Comparison of ENCODE assay signal across 9 cellular contexts in the genomic region with DNA sequence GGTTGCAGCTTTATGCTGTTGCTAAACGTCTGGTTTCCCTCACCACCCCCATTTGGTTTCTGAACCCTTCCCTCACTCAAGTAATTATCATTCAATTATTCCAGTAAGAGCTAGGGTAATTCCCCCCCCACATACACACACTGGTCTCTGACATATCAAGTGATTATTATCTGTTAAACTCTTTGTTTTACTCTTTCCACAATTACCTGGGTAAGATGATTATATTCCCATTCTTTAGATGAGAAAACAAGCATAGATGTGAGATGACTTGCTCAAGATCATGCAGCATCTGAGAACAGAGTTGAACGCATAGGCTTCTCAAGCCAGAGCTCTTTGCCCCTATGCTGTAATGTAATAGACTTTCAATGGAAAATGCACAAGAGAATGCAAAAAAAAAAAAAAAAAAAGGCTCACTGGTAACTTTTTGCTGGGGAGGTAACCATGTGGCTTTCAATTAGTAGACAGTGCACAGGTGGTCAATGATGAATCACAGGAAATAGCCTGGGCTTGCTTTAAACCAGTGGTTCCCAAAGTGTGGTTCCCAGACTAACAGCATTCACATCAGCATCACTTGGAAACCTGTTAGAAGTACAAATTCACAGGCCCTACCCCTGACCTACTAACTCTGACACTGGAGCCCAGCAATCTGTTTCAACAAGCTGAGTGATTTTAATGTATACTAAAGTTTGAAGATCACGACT.
DNase-seq lines count a peak whose midpoint lies in the region; ATAC-seq lines count a peak whose summit lies in the region.
"Had no signal": no experiment of that assay in that cellular context is flagged by ENCODE, and none has a peak within 500 bp of the region (broad histone marks: within the 10 kb centered on the region; RNA-seq: fewer than 3 reads in every experiment).

No MANE protein-coding gene starts in this region.

- H3K4me3 Mint-ChIP-seq in activated T-helper 1 cell treated with anti-CD3 and anti-CD28 coated beads, Interleukin-12 subunit alpha, Interleukin-12 subunit beta, Interleukin-2, Interleukin-4 antibody, amounts not matched to agents 30 ng/mL and 10 ng/mL and 1 ng/mL, durations not matched to agents 14 hours and 24 hours and 36 hours = no peak overlapping the region
- no peak overlapping the region for H3K4me3 Mint-ChIP-seq in naive thymus-derived CD4-positive, alpha-beta T cell
- H3K4me3 Mint-ChIP-seq: neural crest cell had no signal

- POLR2A ChIA-PET in naive thymus-derived CD4-positive, alpha-beta T cell (lab: Charles Lee) = interaction anchor here (0.7 to 1.3 kb wide), 2 partner anchors 87 to 174 kb away, joined by 3 read pairs; a partner anchor contains a TSS

- H3K4me3 ChIP-seq in naive thymus-derived CD4-positive, alpha-beta T cell (ENCODE audit: low read length) = no peak overlapping the region

- CTCF ChIA-PET in naive thymus-derived CD4-positive, alpha-beta T cell (lab: Charles Lee) = interaction anchor here (0.6 to 1.4 kb wide), 3 partner anchors 9 to 682 kb away, joined by 4 to 6 read pairs (median 4); no protein-coding TSS in a partner anchor

- peaks cover 34% of the 10 kb centered on the region for H3K4me1 Mint-ChIP-seq in activated T-helper 1 cell treated with anti-CD3 and anti-CD28 coated beads, Interleukin-12 subunit alpha, Interleukin-12 subunit beta, Interleukin-2, Interleukin-4 antibody, amounts not matched to agents 30 ng/mL and 10 ng/mL and 1 ng/mL, durations not matched to agents 14 hours and 24 hours and 36 hours (ENCODE audit: low read depth)
- H3K4me1 Mint-ChIP-seq in naive thymus-derived CD4-positive, alpha-beta T cell = peaks cover 0 to 23% (median 4%) of the 10 kb centered on the region in 7 donors

- H3K4me1 ChIP-seq in naive thymus-derived CD4-positive, alpha-beta T cell (ENCODE audit: control insufficient read depth in 2 of 2, insufficient read depth in 2 of 2, low read length in 2 of 2) = peaks cover 0 to 13% of the 10 kb centered on the region in 2 donors

- H3K27me3 ChIP-seq in naive thymus-derived CD4-positive, alpha-beta T cell (ENCODE audit: control insufficient read depth in 2 of 2, insufficient read depth in 2 of 2, low read length in 2 of 2) = no peaks in the 10 kb centered on the region

- H3K9me3 ChIP-seq in naive thymus-derived CD4-positive, alpha-beta T cell (ENCODE audit: control insufficient read depth in 2 of 3, low read length in 3 of 3) = no peaks in the 10 kb centered on the region

- peaks cover 12% of the 10 kb centered on the region for H3K27me3 Mint-ChIP-seq in activated T-helper 1 cell treated with anti-CD3 and anti-CD28 coated beads, Interleukin-12 subunit alpha, Interleukin-12 subunit beta, Interleukin-2, Interleukin-4 antibody, amounts not matched to agents 30 ng/mL and 10 ng/mL and 1 ng/mL, durations not matched to agents 14 hours and 24 hours and 36 hours (ENCODE audit: insufficient read depth)
- H3K27me3 Mint-ChIP-seq in naive thymus-derived CD4-positive, alpha-beta T cell = peaks cover 0 to 8% (median 0%) of the 10 kb centered on the region in 5 donors

- H3K27ac Mint-ChIP-seq in activated T-helper 1 cell treated with anti-CD3 and anti-CD28 coated beads, Interleukin-12 subunit alpha, Interleukin-12 subunit beta, Interleukin-2, Interleukin-4 antibody, amounts not matched to agents 30 ng/mL and 10 ng/mL and 1 ng/mL, durations not matched to agents 14 hours and 24 hours and 36 hours = peak overlapping the region; percentile 70
- peak overlapping the region in 4 of 9 donors; percentile 7 to 59 (median 40) for H3K27ac Mint-ChIP-seq in naive thymus-derived CD4-positive, alpha-beta T cell

- peak; percentile 35 to 64 for ATAC-seq in activated CD4-positive, CD25-positive, alpha-beta regulatory T cell treated with anti-CD3 and anti-CD28 coated beads, Interleukin-2, amount 50 U/mL, for 24 hours
- ATAC-seq in HG02678 (IDR thresholded peaks at IDR 0.05; ENCODE audit: unreplicated experiment) (peak; percentile 63), GM18498 (IDR thresholded peaks at IDR 0.05; ENCODE audit: unreplicated experiment) (no peak)
- peak; percentile 18 for ATAC-seq in naive thymus-derived CD4-positive, alpha-beta T cell

- DNase-seq in activated CD4-positive, CD25-positive, alpha-beta regulatory T cell (lab: John Stamatoyannopoulos, UW) = no peak
- no peak for DNase-seq in activated T-helper 1 cell treated with anti-CD3 and anti-CD28 coated beads, Interleukin-12 subunit alpha, Interleukin-12 subunit beta, Interleukin-2, Interleukin-4 antibody, amounts not matched to agents 30 ng/mL and 10 ng/mL and 1 ng/mL, durations not matched to agents 14 hours and 24 hours and 36 hours (ENCODE audit: low spot score)
- DNase-seq in naive thymus-derived CD4-positive, alpha-beta T cell = no peak
- DNase-seq in stimulated activated CD4-positive, alpha-beta T cell treated with anti-CD3 and anti-CD28 coated beads, Interleukin-2, amount 100 ng/mL, for 48 hours = no peak
- no peak for DNase-seq in NCI-H1048 (lab: John Stamatoyannopoulos, UW)

- H3K9me3 Mint-ChIP-seq in activated T-helper 1 cell treated with anti-CD3 and anti-CD28 coated beads, Interleukin-12 subunit alpha, Interleukin-12 subunit beta, Interleukin-2, Interleukin-4 antibody, amounts not matched to agents 30 ng/mL and 10 ng/mL and 1 ng/mL, durations not matched to agents 14 hours and 24 hours and 36 hours = no peaks in the 10 kb centered on the region
- no peaks in the 10 kb centered on the region for H3K9me3 Mint-ChIP-seq in naive thymus-derived CD4-positive, alpha-beta T cell
- H3K9me3 Mint-ChIP-seq: neural crest cell had no signal

- H3K27ac ChIP-seq in naive thymus-derived CD4-positive, alpha-beta T cell (ENCODE audit: low read depth, low read length) = no peak overlapping the region

- intact Hi-C loops in activated T-helper 1 cell treated with anti-CD3 and anti-CD28 coated beads, Interleukin-12 subunit alpha, Interleukin-12 subunit beta, Interleukin-2, Interleukin-4 antibody, amounts not matched to agents 30 ng/mL and 10 ng/mL and 1 ng/mL, durations not matched to agents 14 hours and 24 hours and 36 hours (cut with micrococcal nuclease) = loop anchor here (5.0 kb wide), 3 partner anchors 39 to 159 kb away; no protein-coding TSS in a partner anchor
- intact Hi-C loops in naive thymus-derived CD4-positive, alpha-beta T cell (cut with micrococcal nuclease) = no loop called here

- peaks cover 3 to 14% (median 12%) of the 10 kb centered on the region in 3 experiments for H3K36me3 ChIP-seq in naive thymus-derived CD4-positive, alpha-beta T cell (ENCODE audit: control insufficient read depth in 2 of 3, insufficient read depth in 3 of 3, low read length in 3 of 3)

- peaks cover 24% of the 10 kb centered on the region for H3K36me3 Mint-ChIP-seq in activated T-helper 1 cell treated with anti-CD3 and anti-CD28 coated beads, Interleukin-12 subunit alpha, Interleukin-12 subunit beta, Interleukin-2, Interleukin-4 antibody, amounts not matched to agents 30 ng/mL and 10 ng/mL and 1 ng/mL, durations not matched to agents 14 hours and 24 hours and 36 hours (ENCODE audit: low read depth)
- peaks cover 0 to 32% (median 10%) of the 10 kb centered on the region in 5 donors for H3K36me3 Mint-ChIP-seq in naive thymus-derived CD4-positive, alpha-beta T cell
